23 cellular contexts compared by ENCODE assay signal in the genomic region with DNA sequence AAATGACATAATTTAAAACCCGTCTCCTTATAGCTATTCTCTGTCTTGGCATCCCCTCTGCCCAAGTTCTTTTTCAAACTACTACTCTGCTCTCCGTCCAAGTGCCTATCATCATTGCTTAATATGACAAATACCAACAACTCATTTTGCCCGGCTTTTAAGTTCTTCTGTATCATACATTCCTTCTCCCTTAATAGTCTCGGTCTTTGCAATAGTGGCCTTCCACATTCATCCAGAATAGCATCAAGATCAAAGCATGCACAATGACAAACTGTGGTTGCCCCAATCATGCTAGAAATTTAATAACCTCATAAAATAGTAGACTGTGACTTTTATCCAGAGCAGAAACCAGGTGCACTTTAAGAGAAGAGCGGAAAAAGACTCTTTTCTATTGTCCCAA.
DNase-seq lines count a peak whose midpoint lies in the region; ATAC-seq and TF ChIP-seq lines count a peak whose summit lies in the region.
"Had no signal": no experiment of that assay in that cellular context is flagged by ENCODE, and none has a peak within 500 bp of the region (broad histone marks: within the 10 kb centered on the region; RNA-seq: fewer than 3 reads in every experiment).

No MANE protein-coding gene starts in this region.

- WGBS in ovary, 3 donors = 87 to 90% (median 88%) methylated on average over 5 of the region's 5 CpGs

- ATAC-seq in left lung = no peak
- ATAC-seq: Panc1 had no signal

- no peak overlapping the region for H2AFZ ChIP-seq in neural progenitor cell (replicated peaks)

- peak overlapping the region; percentile 6 for H3K4me2 ChIP-seq in neural progenitor cell

- no peak for TF ChIP-seq EP300 in ovary (IDR thresholded peaks at IDR 0.05)

- no peaks in the 10 kb centered on the region for H3F3A ChIP-seq in neural progenitor cell (ENCODE audit: low read depth)

- peaks cover 2% of the 10 kb centered on the region for H3K27me3 Mint-ChIP-seq in neural progenitor cell (ENCODE audit: insufficient read depth, low read depth)
- H3K27me3 Mint-ChIP-seq: CD4-positive, alpha-beta memory T cell had no signal

- H3K36me3 ChIP-seq in neural progenitor cell (no peaks in the 10 kb centered on the region), ovary (no peaks in the 10 kb centered on the region), left lung (no peaks in the 10 kb centered on the region)
- H3K36me3 ChIP-seq: HAP-1 had no signal

- H3K9ac ChIP-seq in neural progenitor cell = no peak overlapping the region

- DNase-seq in AG20443 (ENCODE audit: low spot score) (peak; percentile 16), LoVo (ENCODE audit: low spot score) (peak; percentile 37), amniotic epithelial cell (ENCODE audit: low read depth) (peak; percentile 7), neural progenitor cell (ENCODE audit: low spot score) (no peak), posterior cingulate gyrus (no peak), ovary (no peak), left lung (no peak)
- DNase-seq: C1 segment of cervical spinal cord; Caco-2; CD4-positive, alpha-beta memory T cell; EL; GF-D8; KBM-7; MM.1S; NCI-H1694; NCI-H2029 treated with DMSO at 0.1 percent for 48 hours; NCI-H226; NCI-H510A; NCI-H69; SIG-M5 had no signal

- H3K27me3 ChIP-seq in neural progenitor cell (no peaks in the 10 kb centered on the region), ovary (no peaks in the 10 kb centered on the region), left lung (no peaks in the 10 kb centered on the region)

- peaks cover 22% of the 10 kb centered on the region for H3K79me2 ChIP-seq in neural progenitor cell (ENCODE audit: low read depth)

- no peaks in the 10 kb centered on the region for H3K9me3 Mint-ChIP-seq in neural progenitor cell
- H3K9me3 Mint-ChIP-seq: CD4-positive, alpha-beta memory T cell had no signal

- H3K27ac ChIP-seq in neural progenitor cell = no peak overlapping the region
- H3K27ac ChIP-seq in ovary = no peak overlapping the region
- no peak overlapping the region for H3K27ac ChIP-seq in left lung
- H3K27ac ChIP-seq: SK-N-MC had no signal

- H3K9me3 ChIP-seq in neural progenitor cell (ENCODE audit: low read depth) (no peaks in the 10 kb centered on the region), ovary (no peaks in the 10 kb centered on the region), left lung (no peaks in the 10 kb centered on the region)
- H3K9me3 ChIP-seq: Caco-2, HAP-1 had no signal

- no peak for TF ChIP-seq POLR2A in ovary (IDR thresholded peaks at IDR 0.05)

- no peaks in the 10 kb centered on the region for H3K36me3 Mint-ChIP-seq in neural progenitor cell
- H3K36me3 Mint-ChIP-seq: CD4-positive, alpha-beta memory T cell had no signal

- H3K4me1 ChIP-seq in neural progenitor cell = no peaks in the 10 kb centered on the region
- no peaks in the 10 kb centered on the region for H3K4me1 ChIP-seq in ovary (ENCODE audit: insufficient read depth)
- no peaks in the 10 kb centered on the region for H3K4me1 ChIP-seq in left lung
- H3K4me1 ChIP-seq: Caco-2, HAP-1 had no signal

- no peak overlapping the region for H3K4me3 ChIP-seq in neural progenitor cell
- H3K4me3 ChIP-seq in ovary = no peak overlapping the region
- no peak overlapping the region for H3K4me3 ChIP-seq in left lung
- H3K4me3 ChIP-seq: HAP-1, SK-N-MC had no signal

- H3K4me1 Mint-ChIP-seq in neural progenitor cell = no peaks in the 10 kb centered on the region
- H3K4me1 Mint-ChIP-seq: CD4-positive, alpha-beta memory T cell had no signal

- TF ChIP-seq CTCF in neural progenitor cell (IDR thresholded peaks at IDR 0.05) (no peak), ovary (IDR thresholded peaks at IDR 0.05) (no peak), left lung (IDR thresholded peaks at IDR 0.05) (no peak)

- intact Hi-C loops in posterior cingulate gyrus (cut with DNase I) (no loop called here), ovary (cut with DNase I) (no loop called here), left lung (cut with DNase I) (no loop called here)

- no peak overlapping the region for H3K4me3 Mint-ChIP-seq in neural progenitor cell
- H3K4me3 Mint-ChIP-seq: CD4-positive, alpha-beta memory T cell had no signal

- H3K27ac Mint-ChIP-seq in neural progenitor cell = no peak overlapping the region
- H3K27ac Mint-ChIP-seq: CD4-positive, alpha-beta memory T cell had no signal

- H4K20me1 ChIP-seq in neural progenitor cell (ENCODE audit: low read depth) = no peaks in the 10 kb centered on the region

Comparison
In these comparisons a context has a peak if more than half of its experiments do, and no peak if none do; other contexts are left out.
1. DNase-seq: peak in AG20443 (single experiment), LoVo (single experiment) and amniotic epithelial cell (single experiment); none in neural progenitor cell (single experiment), posterior cingulate gyrus (0 of 10), ovary (0 of 5) and left lung (0 of 2).